ENCODE assay signal across 15 cellular contexts in the genomic region with DNA sequence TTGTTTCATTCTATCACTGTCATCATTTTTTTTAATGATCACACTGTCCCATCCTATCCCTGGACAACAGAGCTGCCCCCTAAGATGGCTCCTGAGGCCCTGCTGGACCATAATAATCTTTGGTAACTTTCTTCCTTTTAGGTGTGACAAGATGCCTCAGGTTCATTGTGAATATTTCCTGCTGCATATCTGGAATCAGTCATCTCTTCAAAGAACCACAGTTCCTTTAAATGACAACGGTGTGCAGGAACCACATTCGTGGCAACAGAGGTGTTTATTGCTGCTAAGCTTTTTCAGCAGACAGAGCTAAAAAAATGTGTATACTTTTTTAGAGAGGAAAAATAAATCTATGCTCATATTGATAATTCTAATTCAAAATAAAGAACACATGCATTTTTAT.
DNase-seq lines count a peak whose midpoint lies in the region; ATAC-seq and TF ChIP-seq lines count a peak whose summit lies in the region.
"Had no signal": no experiment of that assay in that cellular context is flagged by ENCODE, and none has a peak within 500 bp of the region (broad histone marks: within the 10 kb centered on the region; RNA-seq: fewer than 3 reads in every experiment).

No MANE protein-coding gene starts in this region.

- H3K4me1 Mint-ChIP-seq in activated naive CD4-positive, alpha-beta T cell treated with anti-CD3 and anti-CD28 coated beads, Interleukin-2, amount 10 ng/mL, durations not matched to agents 7 days and 5 days: peaks cover 63% of the 10 kb centered on the region
- H3K4me1 Mint-ChIP-seq in activated naive CD4-positive, alpha-beta T cell treated with anti-CD3 and anti-CD28 coated beads for 36 hours (ENCODE audit: low read depth): peaks cover 8% of the 10 kb centered on the region
- peaks cover 17% of the 10 kb centered on the region for H3K4me1 Mint-ChIP-seq in T-helper 17 cell
- peaks cover 49% of the 10 kb centered on the region for H3K4me1 Mint-ChIP-seq in activated T-helper 2 cell treated with anti-CD3 and anti-CD28 coated beads, Interferon-gamma antibody, Interleukin-2, Interleukin-4, amounts not matched to agents 10 μg/mL and 5 μg/mL and 100 μg/mL, durations not matched to agents 14 hours and 24 hours and 36 hours (ENCODE audit: low read depth)
- peaks cover 21 to 23% of the 10 kb centered on the region in 2 donors for H3K4me1 Mint-ChIP-seq in natural killer cell treated with Interleukin-12 subunit alpha and Interleukin-12 subunit beta and Interleukin-15 and Interleukin-18, amount 100 ng/mL, for 72 hours (ENCODE audit: low read depth in 2 of 2)
- H3K4me1 Mint-ChIP-seq in endothelial cell (ENCODE audit: unreplicated experiment): peaks cover 6% of the 10 kb centered on the region

- H3K4me3 Mint-ChIP-seq in activated naive CD4-positive, alpha-beta T cell treated with anti-CD3 and anti-CD28 coated beads, Interleukin-2, amount 10 ng/mL, durations not matched to agents 7 days and 5 days: no peak overlapping the region
- no peak overlapping the region for H3K4me3 Mint-ChIP-seq in activated naive CD4-positive, alpha-beta T cell treated with anti-CD3 and anti-CD28 coated beads for 36 hours
- H3K4me3 Mint-ChIP-seq in T-helper 17 cell (no peak overlapping the region), endothelial cell (ENCODE audit: unreplicated experiment) (no peak overlapping the region)
- H3K4me3 Mint-ChIP-seq in activated T-helper 2 cell treated with anti-CD3 and anti-CD28 coated beads, Interferon-gamma antibody, Interleukin-2, Interleukin-4, amounts not matched to agents 10 μg/mL and 5 μg/mL and 100 μg/mL, durations not matched to agents 14 hours and 24 hours and 36 hours (ENCODE audit: low read depth): peak overlapping the region; percentile 28
- H3K4me3 Mint-ChIP-seq in natural killer cell treated with Interleukin-12 subunit alpha and Interleukin-12 subunit beta and Interleukin-15 and Interleukin-18, amount 100 ng/mL, for 72 hours: no peak overlapping the region
- H3K4me3 Mint-ChIP-seq: CD8-positive, alpha-beta memory T cell had no signal

- peak; percentile 48 for DNase-seq in activated naive CD4-positive, alpha-beta T cell treated with anti-CD3 and anti-CD28 coated beads, Interleukin-2, amount 10 ng/mL, durations not matched to agents 7 days and 5 days
- DNase-seq in activated naive CD4-positive, alpha-beta T cell treated with anti-CD3 and anti-CD28 coated beads for 36 hours: no peak
- DNase-seq in T-helper 17 cell (no peak), endothelial cell (ENCODE audit: low spot score) (no peak), HuH-7.5 (ENCODE audit: low spot score) (no peak), GDM1 (lab: John Stamatoyannopoulos, UW) (no peak)
- DNase-seq in activated T-helper 2 cell treated with anti-CD3 and anti-CD28 coated beads, Interferon-gamma antibody, Interleukin-2, Interleukin-4, amounts not matched to agents 10 μg/mL and 5 μg/mL and 100 μg/mL, durations not matched to agents 14 hours and 24 hours and 36 hours (ENCODE audit: low spot score): no peak
- no peak for DNase-seq in natural killer cell treated with Interleukin-12 subunit alpha and Interleukin-12 subunit beta and Interleukin-15 and Interleukin-18, amount 100 ng/mL, for 72 hours (ENCODE audit: low spot score)
- DNase-seq: CD8-positive, alpha-beta memory T cell; KG1; NCI-H1048; NCI-H2107; NCI-H345; NCI-H526 treated with DMSO at 0.1 percent for 48 hours; OCI-M1 had no signal

- no peak for TF ChIP-seq CTCF in endothelial cell (IDR thresholded peaks at IDR 0.05; ENCODE audit: unreplicated experiment)

- H3K27ac Mint-ChIP-seq in activated naive CD4-positive, alpha-beta T cell treated with anti-CD3 and anti-CD28 coated beads, Interleukin-2, amount 10 ng/mL, durations not matched to agents 7 days and 5 days: peak overlapping the region; percentile 87
- no peak overlapping the region for H3K27ac Mint-ChIP-seq in activated naive CD4-positive, alpha-beta T cell treated with anti-CD3 and anti-CD28 coated beads for 36 hours
- H3K27ac Mint-ChIP-seq in T-helper 17 cell: peak overlapping the region; percentile 32
- H3K27ac Mint-ChIP-seq in activated T-helper 2 cell treated with anti-CD3 and anti-CD28 coated beads, Interferon-gamma antibody, Interleukin-2, Interleukin-4, amounts not matched to agents 10 μg/mL and 5 μg/mL and 100 μg/mL, durations not matched to agents 14 hours and 24 hours and 36 hours: peak overlapping the region; percentile 61
- peak overlapping the region; percentile 29 to 68 for H3K27ac Mint-ChIP-seq in natural killer cell treated with Interleukin-12 subunit alpha and Interleukin-12 subunit beta and Interleukin-15 and Interleukin-18, amount 100 ng/mL, for 72 hours
- no peak overlapping the region for H3K27ac Mint-ChIP-seq in endothelial cell (ENCODE audit: unreplicated experiment)

- H3K27me3 Mint-ChIP-seq in activated naive CD4-positive, alpha-beta T cell treated with anti-CD3 and anti-CD28 coated beads, Interleukin-2, amount 10 ng/mL, durations not matched to agents 7 days and 5 days: no peaks in the 10 kb centered on the region
- no peaks in the 10 kb centered on the region for H3K27me3 Mint-ChIP-seq in activated naive CD4-positive, alpha-beta T cell treated with anti-CD3 and anti-CD28 coated beads for 36 hours (ENCODE audit: low read depth)
- H3K27me3 Mint-ChIP-seq in T-helper 17 cell (no peaks in the 10 kb centered on the region), endothelial cell (ENCODE audit: unreplicated experiment) (peaks cover 4% of the 10 kb centered on the region)
- H3K27me3 Mint-ChIP-seq in activated T-helper 2 cell treated with anti-CD3 and anti-CD28 coated beads, Interferon-gamma antibody, Interleukin-2, Interleukin-4, amounts not matched to agents 10 μg/mL and 5 μg/mL and 100 μg/mL, durations not matched to agents 14 hours and 24 hours and 36 hours (ENCODE audit: low read depth): no peaks in the 10 kb centered on the region
- H3K27me3 Mint-ChIP-seq in natural killer cell treated with Interleukin-12 subunit alpha and Interleukin-12 subunit beta and Interleukin-15 and Interleukin-18, amount 100 ng/mL, for 72 hours: no peaks in the 10 kb centered on the region
- H3K27me3 Mint-ChIP-seq: CD8-positive, alpha-beta memory T cell had no signal

- peaks cover 73% of the 10 kb centered on the region for H3K36me3 Mint-ChIP-seq in activated naive CD4-positive, alpha-beta T cell treated with anti-CD3 and anti-CD28 coated beads, Interleukin-2, amount 10 ng/mL, durations not matched to agents 7 days and 5 days
- peaks cover 34% of the 10 kb centered on the region for H3K36me3 Mint-ChIP-seq in activated naive CD4-positive, alpha-beta T cell treated with anti-CD3 and anti-CD28 coated beads for 36 hours (ENCODE audit: low read depth)
- H3K36me3 Mint-ChIP-seq in T-helper 17 cell (ENCODE audit: low read depth) (peaks cover 17% of the 10 kb centered on the region), endothelial cell (ENCODE audit: low read depth, unreplicated experiment) (peaks cover 15% of the 10 kb centered on the region)
- peaks cover 72% of the 10 kb centered on the region for H3K36me3 Mint-ChIP-seq in activated T-helper 2 cell treated with anti-CD3 and anti-CD28 coated beads, Interferon-gamma antibody, Interleukin-2, Interleukin-4, amounts not matched to agents 10 μg/mL and 5 μg/mL and 100 μg/mL, durations not matched to agents 14 hours and 24 hours and 36 hours (ENCODE audit: low read depth)
- peaks cover 44% of the 10 kb centered on the region for H3K36me3 Mint-ChIP-seq in natural killer cell treated with Interleukin-12 subunit alpha and Interleukin-12 subunit beta and Interleukin-15 and Interleukin-18, amount 100 ng/mL, for 72 hours

- CTCF ChIA-PET in activated naive CD4-positive, alpha-beta T cell treated with anti-CD3 and anti-CD28 coated beads, Interleukin-2, amount 10 ng/mL, durations not matched to agents 7 days and 5 days (lab: Charles Lee): interaction anchor here (0.9 kb wide), 1 partner anchor 723 kb away, joined by 3 read pairs; no protein-coding TSS in a partner anchor
- CTCF ChIA-PET in activated naive CD4-positive, alpha-beta T cell treated with anti-CD3 and anti-CD28 coated beads for 36 hours (lab: Charles Lee): no interaction called here

- ATAC-seq in T-helper 17 cell: no peak
- ATAC-seq in natural killer cell treated with Interleukin-12 subunit alpha and Interleukin-12 subunit beta and Interleukin-15 and Interleukin-18, amount 100 ng/mL, for 72 hours: peak in 1 of 2 donors; percentile 41

- H3K9me3 ChIP-seq in T-helper 17 cell (ENCODE audit: control insufficient read depth, low read length, poor library complexity, severe bottlenecking): no peaks in the 10 kb centered on the region

- H3K9me3 Mint-ChIP-seq in activated naive CD4-positive, alpha-beta T cell treated with anti-CD3 and anti-CD28 coated beads, Interleukin-2, amount 10 ng/mL, durations not matched to agents 7 days and 5 days: no peaks in the 10 kb centered on the region
- no peaks in the 10 kb centered on the region for H3K9me3 Mint-ChIP-seq in activated naive CD4-positive, alpha-beta T cell treated with anti-CD3 and anti-CD28 coated beads for 36 hours
- no peaks in the 10 kb centered on the region for H3K9me3 Mint-ChIP-seq in activated T-helper 2 cell treated with anti-CD3 and anti-CD28 coated beads, Interferon-gamma antibody, Interleukin-2, Interleukin-4, amounts not matched to agents 10 μg/mL and 5 μg/mL and 100 μg/mL, durations not matched to agents 14 hours and 24 hours and 36 hours
- no peaks in the 10 kb centered on the region for H3K9me3 Mint-ChIP-seq in natural killer cell treated with Interleukin-12 subunit alpha and Interleukin-12 subunit beta and Interleukin-15 and Interleukin-18, amount 100 ng/mL, for 72 hours
- no peaks in the 10 kb centered on the region for H3K9me3 Mint-ChIP-seq in endothelial cell (ENCODE audit: unreplicated experiment)
- H3K9me3 Mint-ChIP-seq: CD8-positive, alpha-beta memory T cell had no signal

- intact Hi-C loops in activated naive CD4-positive, alpha-beta T cell treated with anti-CD3 and anti-CD28 coated beads for 36 hours (cut with micrococcal nuclease): no loop called here
- intact Hi-C loops in activated T-helper 2 cell treated with anti-CD3 and anti-CD28 coated beads, Interferon-gamma antibody, Interleukin-2, Interleukin-4, amounts not matched to agents 10 μg/mL and 5 μg/mL and 100 μg/mL, durations not matched to agents 14 hours and 24 hours and 36 hours (cut with micrococcal nuclease): no loop called here

Comparison
In these comparisons a context has a peak if more than half of its experiments do, and no peak if none do; other contexts are left out.
1. H3K27ac Mint-ChIP-seq: peak in activated naive CD4-positive, alpha-beta T cell treated with anti-CD3 and anti-CD28 coated beads, Interleukin-2, amount 10 ng/mL, durations not matched to agents 7 days and 5 days (single experiment), T-helper 17 cell (single experiment), activated T-helper 2 cell treated with anti-CD3 and anti-CD28 coated beads, Interferon-gamma antibody, Interleukin-2, Interleukin-4, amounts not matched to agents 10 μg/mL and 5 μg/mL and 100 μg/mL, durations not matched to agents 14 hours and 24 hours and 36 hours (single experiment) and natural killer cell treated with Interleukin-12 subunit alpha and Interleukin-12 subunit beta and Interleukin-15 and Interleukin-18, amount 100 ng/mL, for 72 hours (2 of 2); none in activated naive CD4-positive, alpha-beta T cell treated with anti-CD3 and anti-CD28 coated beads for 36 hours (single experiment) and endothelial cell (single experiment).